In genomic region chr15:68073576-68074288, GRCh38 we compare ENCODE assay signal across 15 cellular contexts.
"Had no signal": no experiment of that assay in that cellular context is flagged by ENCODE, and none has a peak within 500 bp of the region (broad histone marks: within the 10 kb centered on the region; RNA-seq: fewer than 3 reads in every experiment).

No MANE protein-coding gene starts in this region.

- H3K9me3 Mint-ChIP-seq: activated T-helper 17 cell treated with anti-CD3 and anti-CD28 coated beads, Interleukin-2, amount 50 U/mL, for 72 hours had no signal

- ATAC-seq: activated T-helper 17 cell treated with anti-CD3 and anti-CD28 coated beads, Interleukin-2, amount 50 U/mL, for 72 hours; left lung; pancreas; sciatic nerve; upper lobe of right lung had no signal

- DNase-seq: activated CD4-positive, alpha-beta T cell treated with anti-CD3 and anti-CD28 coated beads, Interleukin-2, amount 50 U/mL, for 4 hours; activated CD4-positive, CD25-positive, alpha-beta regulatory T cell treated with anti-CD3 and anti-CD28 coated beads, Interleukin-2, amount 50 U/mL, for 72 hours; activated naive CD4-positive, alpha-beta T cell treated with Interleukin-2 at 50 U/mL for 16 hours; effector CD4-positive, alpha-beta T cell; left lung; mammary epithelial cell; pancreas; stimulated activated CD4-positive, alpha-beta T cell treated with anti-CD3 and anti-CD28 coated beads, Interleukin-4, amount 100 ng/mL, for 1 hour; upper lobe of right lung had no signal

- H3K27ac ChIP-seq: ascending aorta, coronary artery, left lung, pancreas, thoracic aorta, upper lobe of right lung had no signal

- H3K4me3 Mint-ChIP-seq: activated T-helper 17 cell treated with anti-CD3 and anti-CD28 coated beads, Interleukin-2, amount 50 U/mL, for 72 hours had no signal

- H3K27me3 Mint-ChIP-seq: activated T-helper 17 cell treated with anti-CD3 and anti-CD28 coated beads, Interleukin-2, amount 50 U/mL, for 72 hours had no signal

- H3K27ac Mint-ChIP-seq: activated T-helper 17 cell treated with anti-CD3 and anti-CD28 coated beads, Interleukin-2, amount 50 U/mL, for 72 hours had no signal

- H3K4me3 ChIP-seq: ascending aorta, coronary artery, left lung, pancreas, smooth muscle cell, thoracic aorta, upper lobe of right lung had no signal

- H3K9me3 ChIP-seq: ascending aorta, left lung, pancreas, thoracic aorta, upper lobe of right lung had no signal

- H3K27me3 ChIP-seq: ascending aorta, left lung, pancreas, upper lobe of right lung had no signal

- H3K36me3 ChIP-seq: ascending aorta, left lung, pancreas, thoracic aorta, upper lobe of right lung had no signal
